ENCODE assay signal across 8 cellular contexts in the genomic region with DNA sequence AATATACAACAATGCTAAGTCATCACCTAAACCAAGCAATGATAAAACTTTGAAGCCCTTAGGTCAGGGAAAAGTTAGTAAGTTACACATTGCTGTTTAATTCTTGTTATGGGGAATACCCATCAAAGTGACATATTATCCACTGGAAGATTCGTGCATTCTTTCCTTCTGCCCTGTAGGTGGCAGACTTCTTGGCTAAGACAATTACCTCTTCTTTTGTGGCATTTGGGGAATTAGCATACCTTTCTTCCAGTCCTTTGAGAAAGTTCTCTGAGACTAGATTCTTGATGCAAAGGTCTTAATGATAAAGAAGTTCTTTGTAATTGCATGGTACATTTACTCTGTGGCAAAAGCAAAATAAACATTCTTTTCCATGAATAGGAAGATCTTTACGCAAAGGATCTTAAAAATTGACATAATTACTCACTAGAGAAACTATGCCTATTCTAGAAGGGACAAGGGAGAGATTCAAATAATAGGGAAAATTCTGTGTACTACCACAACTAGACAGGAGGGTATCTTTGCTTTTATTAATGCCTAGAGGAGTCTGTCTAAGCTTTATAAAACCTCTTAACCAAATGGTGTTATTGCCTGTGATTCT.
A peak's percentile ranks its signal among the peaks of the same experiment; 100 is the strongest.
DNase-seq lines count a peak whose midpoint lies in the region; ATAC-seq and TF ChIP-seq lines count a peak whose summit lies in the region.

No MANE protein-coding gene starts in this region.

- no peaks in the 10 kb centered on the region for H3K9me3 ChIP-seq in Karpas-422 (ENCODE audit: low read length)
- H3K9me3 ChIP-seq in testis: no peaks in the 10 kb centered on the region

- H3K27me3 ChIP-seq in Karpas-422 (ENCODE audit: low read length) (no peaks in the 10 kb centered on the region), testis (no peaks in the 10 kb centered on the region)

- H3K9ac ChIP-seq in Karpas-422 (ENCODE audit: low read length): no peak overlapping the region

- TF ChIP-seq CTCF in testis (IDR thresholded peaks at IDR 0.05): peak in 2 of 3 experiments; percentile 21 to 45

- TF ChIP-seq POLR2A in testis (IDR thresholded peaks at IDR 0.05): no peak

- H3K4me1 ChIP-seq in Karpas-422 (ENCODE audit: low read length) (no peaks in the 10 kb centered on the region), testis (no peaks in the 10 kb centered on the region)

- H3K4me2 ChIP-seq in Karpas-422 (ENCODE audit: low read depth, low read length, poor library complexity, severe bottlenecking): no peak overlapping the region

- no peaks in the 10 kb centered on the region for H4K20me1 ChIP-seq in Karpas-422 (ENCODE audit: insufficient read depth, low read depth, low read length)

- 56 to 64% methylated on average over 2 of the region's 2 CpGs for WGBS in testis, 2 donors

- H3K27ac ChIP-seq in Karpas-422 (ENCODE audit: low read length) (no peak overlapping the region), testis (no peak overlapping the region)

- H3K36me3 ChIP-seq in Karpas-422 (ENCODE audit: insufficient read depth, low read length): no peaks in the 10 kb centered on the region
- H3K36me3 ChIP-seq in testis (ENCODE audit: low read depth, missing control alignments): no peaks in the 10 kb centered on the region

- intact Hi-C loops in testis (cut with DNase I; ENCODE audit: low total_unique reads): no loop called here

- H3K79me2 ChIP-seq in Karpas-422 (ENCODE audit: low read length): no peaks in the 10 kb centered on the region

- H3K4me3 ChIP-seq in Karpas-422 (ENCODE audit: low read length) (no peak overlapping the region), testis (no peak overlapping the region)

- H3K9me2 ChIP-seq in Karpas-422 (replicated peaks; ENCODE audit: insufficient read depth, low read length): no peaks in the 10 kb centered on the region

- ATAC-seq in GM21515 (IDR thresholded peaks at IDR 0.05; ENCODE audit: unreplicated experiment) (peak; percentile 81), GM21528 (IDR thresholded peaks at IDR 0.05; ENCODE audit: low FRiP score, unreplicated experiment) (no peak), HG03521 (IDR thresholded peaks at IDR 0.05; ENCODE audit: unreplicated experiment) (no peak)

- DNase-seq in GM03348 (ENCODE audit: low spot score) (peak; percentile 13), Karpas-422 (peak; percentile 63), dermis microvascular lymphatic vessel endothelial cell (ENCODE audit: low read depth in 2 of 2) (peak; percentile 1 to 7), testis (no peak)
- DNase-seq in stimulated activated CD4-positive, alpha-beta T cell treated with anti-CD3 and anti-CD28 coated beads, Interleukin-1b, Interleukin-23, amount 100 ng/mL, for 48 hours: no peak

- no peak overlapping the region for H2AFZ ChIP-seq in Karpas-422 (ENCODE audit: low read length)

Comparison
In these comparisons a context has a peak if more than half of its experiments do, and no peak if none do; other contexts are left out.
1. DNase-seq: peak in GM03348 (single experiment), Karpas-422 (single experiment) and dermis microvascular lymphatic vessel endothelial cell (2 of 2); none in testis (single experiment) and stimulated activated CD4-positive, alpha-beta T cell treated with anti-CD3 and anti-CD28 coated beads, Interleukin-1b, Interleukin-23, amount 100 ng/mL, for 48 hours (single experiment).